In genomic region chr4:1716065-1716945, GRCh38 we compare ENCODE assay signal across 11 cellular contexts. TPM values are rescaled to one million over a fixed set of nuclear protein-coding genes. Genes with fewer than 3 reads are reported as not detected.
DNase-seq lines count a peak whose midpoint lies in the region; ATAC-seq and TF ChIP-seq lines count a peak whose summit lies in the region.
"Had no signal": no experiment of that assay in that cellular context is flagged by ENCODE, and none has a peak within 500 bp of the region (broad histone marks: within the 10 kb centered on the region; RNA-seq: fewer than 3 reads in every experiment).

No MANE protein-coding gene starts in this region.

- H3K9me3 Mint-ChIP-seq in IgD-negative memory B cell, result no peaks in the 10 kb centered on the region
- H3K9me3 Mint-ChIP-seq in stimulated activated naive B cell treated with anti-CD40 and anti-IgM and Interleukin-4, amounts not matched to agents 10 μg/mL and 1 μg/mL and 100 μg/mL, for 72 hours, result no peaks in the 10 kb centered on the region

- H3K36me3 ChIP-seq in heart left ventricle (peaks cover 0 to 30% (median 15%) of the 10 kb centered on the region in 9 donors), mammary epithelial cell (ENCODE audit: insufficient read depth, low read length) (no peaks in the 10 kb centered on the region)

- peaks cover 79% of the 10 kb centered on the region for H3K79me2 ChIP-seq in mammary epithelial cell (ENCODE audit: insufficient read depth, low read length)

- peak overlapping the region in 3 of 4 donors; percentile 74 to 97 (median 88) for H3K4me3 Mint-ChIP-seq in IgD-negative memory B cell
- peak overlapping the region; percentile 93 to 98 for H3K4me3 Mint-ChIP-seq in stimulated activated naive B cell treated with anti-CD40 and anti-IgM and Interleukin-4, amounts not matched to agents 10 μg/mL and 1 μg/mL and 100 μg/mL, for 72 hours

- no peak overlapping the region for H3K4me2 ChIP-seq in mammary epithelial cell (ENCODE audit: insufficient read depth, low read depth, low read length)

- peak overlapping the region; percentile 81 to 99 (median 85) for H3K27ac Mint-ChIP-seq in IgD-negative memory B cell
- H3K27ac Mint-ChIP-seq in stimulated activated naive B cell treated with anti-CD40 and anti-IgM and Interleukin-4, amounts not matched to agents 10 μg/mL and 1 μg/mL and 100 μg/mL, for 72 hours, result peak overlapping the region; percentile 76

- DNase-seq in Right ventricle myocardium superior (peak; percentile 37), heart left ventricle (no peak), mammary epithelial cell (no peak)
- no peak for DNase-seq in stimulated activated naive B cell treated with anti-CD40 and anti-IgM and Interleukin-4, amounts not matched to agents 10 μg/mL and 1 μg/mL and 100 μg/mL, for 72 hours
- no peak for DNase-seq in stimulated activated CD4-positive, alpha-beta T cell treated with anti-CD3 and anti-CD28 coated beads, Interleukin-12 subunit alpha, Interleukin-12 subunit beta, amount 100 ng/mL, for 4 hours
- no peak for DNase-seq in stimulated activated CD4-positive, alpha-beta T cell treated with anti-CD3 and anti-CD28 coated beads, Interleukin-1b, Interleukin-23, amount 100 ng/mL, for 48 hours
- DNase-seq: kidney glomerular epithelial cell, NCI-H2171 treated with DMSO at 0.1 percent for 48 hours, testis had no signal

- ATAC-seq in Right ventricle myocardium superior (ENCODE audit: poor library complexity) (no peak), heart left ventricle (no peak), GM18867 (IDR thresholded peaks at IDR 0.05; ENCODE audit: unreplicated experiment) (no peak)
- ATAC-seq in stimulated activated naive B cell treated with anti-CD40 and anti-IgM and Interleukin-4, amounts not matched to agents 10 μg/mL and 1 μg/mL and 100 μg/mL, for 72 hours (replicated peaks), result no peak

- WGBS in heart left ventricle, 4 donors, result 82 to 87% (median 85%) methylated on average over 9 to 15 of the region's 15 CpGs
- 91% methylated on average over 14 of the region's 15 CpGs for WGBS in mammary epithelial cell (ENCODE audit: low coverage, missing lambda C conversion rate)

- no peaks in the 10 kb centered on the region for H4K20me1 ChIP-seq in mammary epithelial cell (ENCODE audit: insufficient read depth, low read length)

- intact Hi-C loops in Right ventricle myocardium superior (cut with DNase I), result loop anchor here (10.0 kb wide), 1 partner anchor 372 kb away; the partner anchor contains the start of gene UVSSA
- intact Hi-C loops in heart left ventricle (cut with DNase I), result loop anchor here in 1 of 10 donors (5.0 kb wide), 1 partner anchor 34 kb away; the partner anchor contains the start of gene FAM53A
- intact Hi-C loops in mammary epithelial cell (cut with micrococcal nuclease), result no loop called here

- H2AFZ ChIP-seq in mammary epithelial cell (ENCODE audit: low read depth, low read length), result no peak overlapping the region

- H3K9me3 ChIP-seq in heart left ventricle, result no peaks in the 10 kb centered on the region
- H3K9me3 ChIP-seq in mammary epithelial cell (replicated peaks; ENCODE audit: insufficient read depth, low read length), result no peaks in the 10 kb centered on the region
- H3K9me3 ChIP-seq: testis had no signal

- dilution Hi-C loops in mammary epithelial cell (cut with HindIII; ENCODE audit: low sequenced_read_pairs), result no loop called here

- CTCF ChIA-PET in mammary epithelial cell (lab: Charles Lee; ENCODE audit: low non-redundant PET), result no interaction called here

- H3K4me1 ChIP-seq in heart left ventricle (peaks cover 0 to 70% (median 48%) of the 10 kb centered on the region in 12 donors), mammary epithelial cell (ENCODE audit: insufficient read depth, low read length) (peaks cover 20% of the 10 kb centered on the region)

- H3K36me3 Mint-ChIP-seq in IgD-negative memory B cell, result no peaks in the 10 kb centered on the region
- H3K36me3 Mint-ChIP-seq in stimulated activated naive B cell treated with anti-CD40 and anti-IgM and Interleukin-4, amounts not matched to agents 10 μg/mL and 1 μg/mL and 100 μg/mL, for 72 hours, result peaks cover 15 to 43% of the 10 kb centered on the region in 2 donors

- no peak overlapping the region for H3K9ac ChIP-seq in mammary epithelial cell (ENCODE audit: insufficient read depth, low read length)

- H3K4me1 Mint-ChIP-seq in IgD-negative memory B cell, result peaks cover 30 to 46% (median 35%) of the 10 kb centered on the region in 3 donors
- peaks cover 41 to 71% of the 10 kb centered on the region in 2 donors for H3K4me1 Mint-ChIP-seq in stimulated activated naive B cell treated with anti-CD40 and anti-IgM and Interleukin-4, amounts not matched to agents 10 μg/mL and 1 μg/mL and 100 μg/mL, for 72 hours

- H3K27me3 Mint-ChIP-seq in IgD-negative memory B cell, result no peaks in the 10 kb centered on the region
- no peaks in the 10 kb centered on the region for H3K27me3 Mint-ChIP-seq in stimulated activated naive B cell treated with anti-CD40 and anti-IgM and Interleukin-4, amounts not matched to agents 10 μg/mL and 1 μg/mL and 100 μg/mL, for 72 hours

- in situ Hi-C loops in mammary epithelial cell (cut with MboI; ENCODE audit: low sequenced_read_pairs in 2 of 2), result no loop called here

- TF ChIP-seq POLR2A in heart left ventricle (IDR thresholded peaks at IDR 0.05), result no peak

- TF ChIP-seq CTCF in heart left ventricle (IDR thresholded peaks at IDR 0.05) (no peak), mammary epithelial cell (conservative IDR thresholded peaks at IDR 0.05 in 1 of 2, IDR thresholded peaks at IDR 0.05 in 1 of 2; ENCODE audit: extremely low read depth in 1 of 2, insufficient read depth in 1 of 2, low read depth in 1 of 2, low read length in 2 of 2) (no peak)

- H3K4me3 ChIP-seq in heart left ventricle (no peak overlapping the region), mammary epithelial cell (replicated peaks in 1 of 3; ENCODE audit: insufficient read depth in 1 of 3, low read depth in 2 of 3, low read length in 3 of 3) (no peak overlapping the region)
- H3K4me3 ChIP-seq: testis had no signal

- H3K27me3 ChIP-seq in heart left ventricle, result no peaks in the 10 kb centered on the region
- H3K27me3 ChIP-seq in mammary epithelial cell (ENCODE audit: insufficient read depth, low read length), result no peaks in the 10 kb centered on the region
- H3K27me3 ChIP-seq: testis had no signal

- BruUV-seq in mammary epithelial cell (replicated peaks; lab: Mats Ljungman, UMichigan), result TSS peak; percentile 11

- H3K27ac ChIP-seq in heart left ventricle (peak overlapping the region in 2 of 12 donors; percentile 22 to 99), mammary epithelial cell (ENCODE audit: insufficient read depth, low read depth, low read length) (no peak overlapping the region)
- H3K27ac ChIP-seq: testis had no signal

RNA-seq across cellular contexts. Expression of gene SLBP, which starts 4.2 kb away (rescaled TPM):
- total RNA-seq in Right ventricle myocardium superior (12.6 TPM), heart left ventricle (10 to 100 TPM; 10.2 to 27.7 (median 11.7) TPM), mammary epithelial cell (10 to 100 TPM; 38.0 to 55.7 TPM)
- polyA plus RNA-seq in heart left ventricle (10 to 100 TPM in 1 of 2 donors, 1 to 10 TPM in 1; 7.2 to 17.6 TPM), IgD-negative memory B cell (49.1 TPM), mammary epithelial cell (71.1 TPM)
- polyA minus RNA-seq in mammary epithelial cell, result 46.8 TPM

RNA-seq across cellular contexts. Expression of gene TMEM129, which starts 4.8 kb away (rescaled TPM):
- total RNA-seq in Right ventricle myocardium superior (28.6 TPM), heart left ventricle (10 to 100 TPM; 28.6 to 73.3 (median 37.2) TPM), mammary epithelial cell (10 to 100 TPM; 31.7 to 52.7 TPM)
- polyA plus RNA-seq in heart left ventricle (10 to 100 TPM; 32.6 to 39.2 TPM), IgD-negative memory B cell (46.1 TPM), mammary epithelial cell (21.5 TPM)
- polyA minus RNA-seq in mammary epithelial cell, result 15.1 TPM

RNA-seq across cellular contexts. Expression of gene TACC3, which starts 5.0 kb away (rescaled TPM):
- total RNA-seq in Right ventricle myocardium superior (7.0 TPM), heart left ventricle (10 to 100 TPM in 1 of 9 donors, 1 to 10 TPM in 8; 2.9 to 19.1 (median 6.0) TPM), mammary epithelial cell (10 to 100 TPM in 1 of 2 donors, 1 to 10 TPM in 1; 2.3 to 73.0 TPM)
- polyA plus RNA-seq in heart left ventricle (1 to 10 TPM; 6.3 to 7.7 TPM), IgD-negative memory B cell (20.0 TPM), mammary epithelial cell (46.9 TPM)
- polyA minus RNA-seq in mammary epithelial cell, result 103 TPM

RNA-seq across cellular contexts. Expression of gene FAM53A, which starts 32.2 kb away (rescaled TPM):
- total RNA-seq in Right ventricle myocardium superior (1.0 TPM), heart left ventricle (1 to 10 TPM in 4 of 9 donors, under 1 TPM in 5; 0.42 to 2.3 (median 0.99) TPM), mammary epithelial cell (1 to 10 TPM; 3.3 to 3.7 TPM)
- polyA plus RNA-seq in heart left ventricle (1 to 10 TPM in 1 of 2 donors, under 1 TPM in 1; 0.88 to 1.4 TPM), IgD-negative memory B cell (1.5 TPM), mammary epithelial cell (0.63 TPM)
- not detected for polyA minus RNA-seq in mammary epithelial cell
